ENCODE assay signal across 11 cellular contexts in genomic region chr1:53888716-53889115, GRCh38. TPM values are rescaled to one million over a fixed set of nuclear protein-coding genes. Genes with fewer than 3 reads are reported as not detected.
A peak's percentile ranks its signal among the peaks of the same experiment; 100 is the strongest.
DNase-seq lines count a peak whose midpoint lies in the region; TF ChIP-seq lines count a peak whose summit lies in the region.
"Had no signal": no experiment of that assay in that cellular context is flagged by ENCODE, and none has a peak within 500 bp of the region (broad histone marks: within the 10 kb centered on the region; RNA-seq: fewer than 3 reads in every experiment).

No MANE protein-coding gene starts in this region.

- DNase-seq in activated naive CD4-positive, alpha-beta T cell treated with anti-CD3 and anti-CD28 coated beads, Interleukin-2, amount 10 ng/mL, durations not matched to agents 7 days and 5 days, result no peak
- no peak for DNase-seq in activated naive CD4-positive, alpha-beta T cell treated with anti-CD3 and anti-CD28 coated beads, Interleukin-2, amount 50 U/mL, for 16 hours
- DNase-seq in ascending aorta (ENCODE audit: low spot score in 2 of 2) (no peak), tibial artery (no peak), nucleus accumbens (lab: John Stamatoyannopoulos, UW) (no peak), retina (no peak)
- no peak for DNase-seq in central memory CD4-positive, alpha-beta T cell
- DNase-seq: COR-L47; NCI-H1694; stimulated activated naive CD4-positive, alpha-beta T cell treated with Interleukin-2 at 50 U/mL for 16 hours had no signal

- H3K36me3 Mint-ChIP-seq in activated naive CD4-positive, alpha-beta T cell treated with anti-CD3 and anti-CD28 coated beads, Interleukin-2, amount 10 ng/mL, durations not matched to agents 7 days and 5 days, result peaks cover 11% of the 10 kb centered on the region

- peak overlapping the region; percentile 79 to 83 for H3K4me3 ChIP-seq in ascending aorta
- H3K4me3 ChIP-seq in liver (ENCODE audit: low read depth in 1 of 3, low read length in 3 of 3), result peak overlapping the region in 2 of 3 donors; percentile 82 to 88
- peak overlapping the region; percentile 66 to 94 for H3K4me3 ChIP-seq in tibial artery

- peak overlapping the region; percentile 92 for H3K4me3 Mint-ChIP-seq in activated naive CD4-positive, alpha-beta T cell treated with anti-CD3 and anti-CD28 coated beads, Interleukin-2, amount 10 ng/mL, durations not matched to agents 7 days and 5 days

- H3K9ac ChIP-seq in liver (ENCODE audit: low read depth in 1 of 2, low read length in 2 of 2), result peak overlapping the region in 1 of 2 donors; percentile 68

- no peaks in the 10 kb centered on the region for H3K9me3 Mint-ChIP-seq in activated naive CD4-positive, alpha-beta T cell treated with anti-CD3 and anti-CD28 coated beads, Interleukin-2, amount 10 ng/mL, durations not matched to agents 7 days and 5 days

- H3K4me1 ChIP-seq in ascending aorta, result peaks cover 7 to 9% of the 10 kb centered on the region in 2 donors
- H3K4me1 ChIP-seq in liver (ENCODE audit: control insufficient read depth in 4 of 4, insufficient read depth in 4 of 4, low read length in 3 of 4), result peaks cover 4 to 43% (median 34%) of the 10 kb centered on the region in 4 donors
- peaks cover 0 to 17% (median 11%) of the 10 kb centered on the region in 4 donors for H3K4me1 ChIP-seq in tibial artery

- peak overlapping the region; percentile 93 for H3K27ac Mint-ChIP-seq in activated naive CD4-positive, alpha-beta T cell treated with anti-CD3 and anti-CD28 coated beads, Interleukin-2, amount 10 ng/mL, durations not matched to agents 7 days and 5 days

- WGBS in liver, result 60% methylated on average over 1 of the region's 1 CpG

- intact Hi-C loops in ascending aorta (cut with DNase I), result loop anchor here (1.0 to 5.0 kb wide), 4 partner anchors 51 to 519 kb away; partner anchors contain the start of genes IFT25, NDC1, SSBP3 and TCEANC2
- intact Hi-C loops in tibial artery (cut with DNase I; ENCODE audit: low total_unique reads), result loop anchor here (2.0 kb wide), 1 partner anchor 58 kb away; the partner anchor contains the start of gene LRRC42

- H3K27me3 ChIP-seq in ascending aorta (no peaks in the 10 kb centered on the region), liver (ENCODE audit: control insufficient read depth in 4 of 4, insufficient read depth in 4 of 4, low read length in 3 of 4) (no peaks in the 10 kb centered on the region), tibial artery (no peaks in the 10 kb centered on the region)

- CTCF ChIA-PET in activated naive CD4-positive, alpha-beta T cell treated with anti-CD3 and anti-CD28 coated beads, Interleukin-2, amount 10 ng/mL, durations not matched to agents 7 days and 5 days (lab: Charles Lee), result interaction anchor here (1.5 kb wide), 1 partner anchor 58 kb away, joined by 5 read pairs; the partner anchor contains the start of genes IFT25 and LRRC42

- TF ChIP-seq CTCF in ascending aorta (IDR thresholded peaks at IDR 0.05) (no peak), liver (IDR thresholded peaks at IDR 0.05; ENCODE audit: low read depth, low read length, missing input control) (no peak), tibial artery (IDR thresholded peaks at IDR 0.05) (no peak)

- TF ChIP-seq RAD21 in liver (IDR thresholded peaks at IDR 0.05), result no peak

- H3K27ac ChIP-seq in ascending aorta (peak overlapping the region; percentile 71 to 87), liver (ENCODE audit: low read depth in 1 of 2, low read length in 2 of 2) (peak overlapping the region; percentile 45 to 90), tibial artery (peak overlapping the region; percentile 13 to 82)

- H3K36me3 ChIP-seq in ascending aorta (peaks cover 4 to 13% of the 10 kb centered on the region in 2 donors), liver (ENCODE audit: control insufficient read depth in 4 of 4, insufficient read depth in 3 of 4, low read depth in 1 of 4, low read length in 3 of 4) (peaks cover 0 to 7% (median 2%) of the 10 kb centered on the region in 4 donors), tibial artery (peaks cover 0 to 30% (median 3%) of the 10 kb centered on the region in 3 donors)

- H3K27me3 Mint-ChIP-seq in activated naive CD4-positive, alpha-beta T cell treated with anti-CD3 and anti-CD28 coated beads, Interleukin-2, amount 10 ng/mL, durations not matched to agents 7 days and 5 days, result peaks cover 5% of the 10 kb centered on the region

- no peaks in the 10 kb centered on the region for H3K9me3 ChIP-seq in ascending aorta
- no peaks in the 10 kb centered on the region for H3K9me3 ChIP-seq in liver (ENCODE audit: control insufficient read depth in 4 of 4, low read length in 3 of 4)
- H3K9me3 ChIP-seq in tibial artery, result no peaks in the 10 kb centered on the region

- peaks cover 35% of the 10 kb centered on the region for H3K4me1 Mint-ChIP-seq in activated naive CD4-positive, alpha-beta T cell treated with anti-CD3 and anti-CD28 coated beads, Interleukin-2, amount 10 ng/mL, durations not matched to agents 7 days and 5 days

TF ChIP-seq in liver, 16 proteins besides CTCF, POLR2A, EP300 and RAD21:
- no peak for TF ChIP-seq GABPA (IDR thresholded peaks at IDR 0.05 in 1 of 2, conservative IDR thresholded peaks at IDR 0.05 in 1 of 2)
- no peak for TF ChIP-seq HNF4G (IDR thresholded peaks at IDR 0.05)
- TF ChIP-seq ZBTB33 (IDR thresholded peaks at IDR 0.05), result no peak
- no peak for TF ChIP-seq HNF4A (conservative IDR thresholded peaks at IDR 0.05)
- TF ChIP-seq RXRA (IDR thresholded peaks at IDR 0.05), result no peak
- no peak for TF ChIP-seq EGR1 (IDR thresholded peaks at IDR 0.05; ENCODE audit: low read depth in 2 of 2)
- TF ChIP-seq MAX (IDR thresholded peaks at IDR 0.05), result no peak
- TF ChIP-seq, protein P1, sequence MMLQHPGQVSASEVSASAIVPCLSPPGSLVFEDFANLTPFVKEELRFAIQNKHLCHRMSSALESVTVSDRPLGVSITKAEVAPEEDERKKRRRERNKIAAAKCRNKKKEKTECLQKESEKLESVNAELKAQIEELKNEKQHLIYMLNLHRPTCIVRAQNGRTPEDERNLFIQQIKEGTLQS (IDR thresholded peaks at IDR 0.05), result no peak
- TF ChIP-seq JUND (IDR thresholded peaks at IDR 0.05), result no peak
- no peak for TF ChIP-seq SP1 (IDR thresholded peaks at IDR 0.05)
- no peak for TF ChIP-seq FOXA1 (IDR thresholded peaks at IDR 0.05)
- TF ChIP-seq NR2F2 (IDR thresholded peaks at IDR 0.05), result no peak

RNA-seq across cellular contexts. Expression of gene YIPF1, which starts 0.9 kb away (rescaled TPM):
- total RNA-seq in ascending aorta (17.0 TPM), liver (10 to 100 TPM; 19.9 to 29.6 TPM)
- 10 to 100 TPM; 28.0 to 28.2 TPM for polyA plus RNA-seq in liver

RNA-seq across cellular contexts. Expression of gene DIO1, which starts 5.3 kb away (rescaled TPM):
- total RNA-seq in ascending aorta (not detected), liver (100 to 1,000 TPM in 1 of 2 donors, 10 to 100 TPM in 1; 36.5 to 155 TPM)
- polyA plus RNA-seq in liver, result 100 to 1,000 TPM in 1 of 2 donors, 10 to 100 TPM in 1; 23.9 to 176 TPM

RNA-seq across cellular contexts. Expression of gene NDC1, which starts 50.6 kb away (rescaled TPM):
- total RNA-seq in ascending aorta (9.3 TPM), liver (10 to 100 TPM in 1 of 2 donors, 1 to 10 TPM in 1; 7.0 to 17.9 TPM)
- polyA plus RNA-seq in liver, result 1 to 10 TPM; 2.2 to 4.6 TPM

RNA-seq across cellular contexts. Expression of gene IFT25, which starts 56.8 kb away (rescaled TPM):
- total RNA-seq in ascending aorta (not detected), liver (10 to 100 TPM; 13.0 to 18.3 TPM)
- 10 to 100 TPM in 1 of 2 donors, 1 to 10 TPM in 1; 8.6 to 37.4 TPM for polyA plus RNA-seq in liver

RNA-seq across cellular contexts. Expression of gene LRRC42, which starts 57.4 kb away (rescaled TPM):
- total RNA-seq in ascending aorta, result 28.2 TPM
- total RNA-seq in liver, result 10 to 100 TPM in 1 of 2 donors, 1 to 10 TPM in 1; 9.8 to 10.4 TPM
- polyA plus RNA-seq in liver, result 10 to 100 TPM; 11.4 to 14.8 TPM

Comparison
In these comparisons a context has a peak if more than half of its experiments do, and no peak if none do; other contexts are left out.
1. RNA of gene DIO1, which starts 5.3 kb away (total RNA-seq): 36.5 to 155 TPM in liver; not detected in ascending aorta (single experiment); every median in the first group is over 10 times any median in the second.
2. Peak in every context shown above with its lines, with median percentiles within 50 percentile points of each other: H3K27ac ChIP-seq and H3K4me3 ChIP-seq.